21 cellular contexts compared by ENCODE assay signal in the genomic region with DNA sequence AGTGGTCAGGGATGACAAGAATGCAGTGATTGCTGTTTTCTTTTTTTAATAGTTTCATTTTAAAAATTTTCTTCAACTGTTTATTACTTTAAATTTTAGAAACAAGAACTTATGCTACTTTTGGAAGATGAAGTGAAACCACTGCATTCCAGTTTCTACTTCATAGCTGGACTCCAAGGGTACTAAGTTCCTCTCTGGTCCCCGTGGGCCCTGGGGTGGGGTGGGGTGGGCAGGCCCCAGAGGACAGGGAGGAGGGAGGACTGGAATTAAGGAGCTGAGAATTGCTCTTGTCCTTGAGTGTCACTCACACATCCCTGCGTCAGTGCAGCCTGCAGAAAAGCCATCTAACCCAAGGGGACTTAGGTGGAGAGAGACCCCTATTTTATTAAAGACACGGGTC.
"Had no signal": no experiment of that assay in that cellular context is flagged by ENCODE, and none has a peak within 500 bp of the region (broad histone marks: within the 10 kb centered on the region; RNA-seq: fewer than 3 reads in every experiment).

No MANE protein-coding gene starts in this region.

- H3K27ac Mint-ChIP-seq: neural progenitor cell had no signal

- H3K9me3 ChIP-seq: ovary, right lobe of liver, thoracic aorta, upper lobe of left lung had no signal

- H3K4me2 ChIP-seq: neural progenitor cell had no signal

- H3K27me3 Mint-ChIP-seq: dendritic cell treated with granulocyte-macrophage colony-stimulating factor and Interleukin-4, amounts not matched to agents 40 ng/mL and 50 ng/mL, for 4 days; naive thymus-derived CD4-positive, alpha-beta T cell had no signal

- H3K9ac ChIP-seq: neural progenitor cell had no signal

- H3K4me3 Mint-ChIP-seq: activated T-helper 1 cell treated with anti-CD3 and anti-CD28 coated beads, Interleukin-12 subunit alpha, Interleukin-12 subunit beta, Interleukin-2, Interleukin-4 antibody, amounts not matched to agents 30 ng/mL and 10 ng/mL and 1 ng/mL, durations not matched to agents 14 hours and 24 hours and 36 hours; dendritic cell treated with granulocyte-macrophage colony-stimulating factor and Interleukin-4, amounts not matched to agents 40 ng/mL and 50 ng/mL, for 4 days; naive thymus-derived CD4-positive, alpha-beta T cell; neural progenitor cell had no signal

- H2AFZ ChIP-seq: neural progenitor cell had no signal

- ATAC-seq: activated naive CD4-positive, alpha-beta T cell treated with anti-CD3 and anti-CD28 coated beads, Interleukin-2, amount 50 U/mL, for 72 hours; naive thymus-derived CD4-positive, alpha-beta T cell had no signal

- H3K27me3 ChIP-seq: cardiac muscle cell, neural progenitor cell, ovary, right lobe of liver, upper lobe of left lung had no signal

- H3K9me3 Mint-ChIP-seq: activated naive CD4-positive, alpha-beta T cell treated with anti-CD3 and anti-CD28 coated beads, Interleukin-2, amount 50 U/mL, for 72 hours; activated T-helper 1 cell treated with anti-CD3 and anti-CD28 coated beads, Interleukin-12 subunit alpha, Interleukin-12 subunit beta, Interleukin-2, Interleukin-4 antibody, amounts not matched to agents 30 ng/mL and 10 ng/mL and 1 ng/mL, durations not matched to agents 14 hours and 24 hours and 36 hours; dendritic cell treated with granulocyte-macrophage colony-stimulating factor and Interleukin-4, amounts not matched to agents 40 ng/mL and 50 ng/mL, for 4 days; neural progenitor cell had no signal

- DNase-seq: activated CD4-positive, alpha-beta T cell treated with anti-CD3 and anti-CD28 coated beads, Interleukin-2, amount 50 U/mL, for 1 hour; activated CD4-positive, CD25-positive, alpha-beta regulatory T cell treated with anti-CD3 and anti-CD28 coated beads, Interleukin-2, amount 50 U/mL, for 72 hours; activated gamma-delta T cell treated with Interleukin-2 at 50 U/mL for 16 hours; effector memory CD4-positive, alpha-beta T cell; foreskin melanocyte; glutamatergic neuron; hippocampal formation; islet precursor cell; mesendoderm; naive thymus-derived CD4-positive, alpha-beta T cell; right lobe of liver; small intestine; stimulated activated CD4-positive, alpha-beta T cell treated with anti-CD3 and anti-CD28 coated beads, Interleukin-4, amount 100 ng/mL, for 1 hour; upper lobe of left lung had no signal

- H3K4me3 ChIP-seq: cardiac muscle cell, neural progenitor cell, ovary, right lobe of liver, thoracic aorta, upper lobe of left lung had no signal

- H3K27ac ChIP-seq: cardiac muscle cell, neural progenitor cell, right lobe of liver, thoracic aorta, upper lobe of left lung had no signal

- H3K36me3 ChIP-seq: neural progenitor cell, ovary had no signal
